Comparison of ENCODE assay signal across 20 cellular contexts in the genomic region with DNA sequence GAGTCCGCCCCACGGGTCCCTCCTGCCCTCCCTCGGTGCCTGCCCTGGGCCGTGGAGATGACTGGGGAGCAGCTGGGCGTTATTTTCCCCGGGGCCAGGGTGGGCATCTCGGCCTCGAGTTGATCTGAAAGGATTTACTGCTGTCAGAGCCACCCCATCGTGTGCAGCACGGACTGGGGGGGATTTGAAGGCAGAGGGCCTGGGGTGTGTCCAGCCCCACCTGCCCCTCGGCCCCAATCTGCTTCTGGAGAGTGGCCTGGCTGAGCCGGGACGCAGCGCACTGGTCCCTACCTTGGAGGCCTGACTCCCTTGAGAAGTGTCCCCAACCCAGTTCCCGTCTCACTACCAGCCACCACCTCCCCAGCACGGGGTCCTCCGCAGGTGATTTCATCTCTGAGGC.
"Had no signal": no experiment of that assay in that cellular context is flagged by ENCODE, and none has a peak within 500 bp of the region (broad histone marks: within the 10 kb centered on the region; RNA-seq: fewer than 3 reads in every experiment).

No MANE protein-coding gene starts in this region.

- H3K27ac Mint-ChIP-seq: activated CD4-positive, alpha-beta T cell treated with anti-CD3 and anti-CD28 coated beads, Interleukin-2, amount 10 ng/mL, durations not matched to agents 24 days and 14 days; activated naive CD8-positive, alpha-beta T cell; activated T-cell treated with anti-CD3 and anti-CD28 coated beads, Interleukin-2, amount 50 U/mL, for 72 hours; neural progenitor cell; T-helper 1 cell treated with Interleukin-12 subunit alpha and Interleukin-12 subunit beta and Interleukin-4 antibody, amounts not matched to agents 30 μg/mL and 1 μg/mL, for 36 hours; type B pancreatic cell had no signal

- H3K27me3 ChIP-seq: body of pancreas, heart left ventricle, neural progenitor cell, ovary, suprapubic skin had no signal

- H3K27ac ChIP-seq: body of pancreas, neural progenitor cell, suprapubic skin had no signal

- ATAC-seq: activated T-cell treated with anti-CD3 and anti-CD28 coated beads, Interleukin-2, amount 50 U/mL, for 72 hours; body of pancreas had no signal

- H3K36me3 Mint-ChIP-seq: naive B cell had no signal

- H3K27me3 Mint-ChIP-seq: activated CD4-positive, alpha-beta T cell treated with anti-CD3 and anti-CD28 coated beads, Interleukin-2, amount 10 ng/mL, durations not matched to agents 24 days and 14 days; activated naive CD8-positive, alpha-beta T cell; central memory CD8-positive, alpha-beta T cell; naive B cell; type B pancreatic cell had no signal

- H3K9me3 Mint-ChIP-seq: activated CD4-positive, alpha-beta T cell treated with anti-CD3 and anti-CD28 coated beads, Interleukin-2, amount 10 ng/mL, durations not matched to agents 24 days and 14 days; activated T-cell treated with anti-CD3 and anti-CD28 coated beads, Interleukin-2, amount 50 U/mL, for 72 hours; central memory CD8-positive, alpha-beta T cell; neural progenitor cell; T-helper 1 cell treated with Interleukin-12 subunit alpha and Interleukin-12 subunit beta and Interleukin-4 antibody, amounts not matched to agents 30 μg/mL and 1 μg/mL, for 36 hours; type B pancreatic cell had no signal

- H3K9me3 ChIP-seq: body of pancreas, heart left ventricle, ovary, suprapubic skin had no signal

- DNase-seq: activated CD4-positive, alpha-beta T cell treated with anti-CD3 and anti-CD28 coated beads, Interleukin-2, amount 10 ng/mL, durations not matched to agents 24 days and 14 days; activated CD8-positive, alpha-beta memory T cell treated with anti-CD3 and anti-CD28 coated beads, Interleukin-2, amount 50 U/mL, for 48 hours; activated gamma-delta T cell treated with Interleukin-2 at 50 U/mL for 16 hours; activated T-cell treated with anti-CD3 and anti-CD28 coated beads, Interleukin-2, amount 50 U/mL, for 72 hours; amygdala; body of pancreas; effector memory CD4-positive, alpha-beta T cell; foreskin melanocyte; naive B cell; ovary; small intestine; stimulated activated CD4-positive, alpha-beta T cell treated with anti-CD3 and anti-CD28 coated beads, Interleukin-4, amount 100 ng/mL, for 24 hours; stimulated activated naive CD4-positive, alpha-beta T cell treated with Interleukin-2 at 50 U/mL for 16 hours had no signal

- H3K4me3 Mint-ChIP-seq: activated CD4-positive, alpha-beta T cell treated with anti-CD3 and anti-CD28 coated beads, Interleukin-2, amount 10 ng/mL, durations not matched to agents 24 days and 14 days; activated naive CD8-positive, alpha-beta T cell; activated T-cell treated with anti-CD3 and anti-CD28 coated beads, Interleukin-2, amount 50 U/mL, for 72 hours; central memory CD8-positive, alpha-beta T cell; naive B cell; neural progenitor cell; T-helper 1 cell treated with Interleukin-12 subunit alpha and Interleukin-12 subunit beta and Interleukin-4 antibody, amounts not matched to agents 30 μg/mL and 1 μg/mL, for 36 hours; type B pancreatic cell had no signal
